Comparison of ENCODE assay signal across 14 cellular contexts in genomic region chr2:239152239-239152915, GRCh38.
DNase-seq lines count a peak whose midpoint lies in the region; ATAC-seq and TF ChIP-seq lines count a peak whose summit lies in the region.
"Had no signal": no experiment of that assay in that cellular context is flagged by ENCODE, and none has a peak within 500 bp of the region (broad histone marks: within the 10 kb centered on the region; RNA-seq: fewer than 3 reads in every experiment).

No MANE protein-coding gene starts in this region.

- ATAC-seq in left colon, result no peak
- no peak for ATAC-seq in stimulated activated naive B cell treated with anti-CD40 and anti-IgM and Interleukin-4, amounts not matched to agents 10 μg/mL and 1 μg/mL and 100 μg/mL, for 72 hours (replicated peaks)
- ATAC-seq: activated naive CD8-positive, alpha-beta T cell treated with anti-CD3 and anti-CD28 coated beads, Interleukin-2, amount 50 U/mL, for 24 hours had no signal

- no peaks in the 10 kb centered on the region for H3K27me3 Mint-ChIP-seq in stimulated activated naive B cell treated with anti-CD40 and anti-IgM and Interleukin-4, amounts not matched to agents 10 μg/mL and 1 μg/mL and 100 μg/mL, for 72 hours
- H3K27me3 Mint-ChIP-seq: activated naive CD8-positive, alpha-beta T cell treated with anti-CD3 and anti-CD28 coated beads, Interleukin-2, amount 50 U/mL, for 24 hours had no signal

- peaks cover 10 to 11% of the 10 kb centered on the region in 2 donors for H3K4me1 Mint-ChIP-seq in stimulated activated naive B cell treated with anti-CD40 and anti-IgM and Interleukin-4, amounts not matched to agents 10 μg/mL and 1 μg/mL and 100 μg/mL, for 72 hours

- H3K4me3 Mint-ChIP-seq in stimulated activated naive B cell treated with anti-CD40 and anti-IgM and Interleukin-4, amounts not matched to agents 10 μg/mL and 1 μg/mL and 100 μg/mL, for 72 hours, result no peak overlapping the region
- H3K4me3 Mint-ChIP-seq: activated naive CD8-positive, alpha-beta T cell treated with anti-CD3 and anti-CD28 coated beads, Interleukin-2, amount 50 U/mL, for 24 hours had no signal

- no peak for TF ChIP-seq EP300 in stomach (IDR thresholded peaks at IDR 0.05)

- H3K36me3 ChIP-seq in Peyer's patch, result peaks cover 0 to 44% (median 0%) of the 10 kb centered on the region in 3 donors
- H3K36me3 ChIP-seq in stomach, result peaks cover 32 to 90% (median 80%) of the 10 kb centered on the region in 4 donors
- H3K36me3 ChIP-seq: colonic mucosa had no signal

- no peaks in the 10 kb centered on the region for H3K4me1 ChIP-seq in Peyer's patch
- peaks cover 4 to 18% (median 11%) of the 10 kb centered on the region in 4 donors for H3K4me1 ChIP-seq in stomach
- H3K4me1 ChIP-seq: colonic mucosa had no signal

- DNase-seq in Peyer's patch (peak in 2 of 3 donors; percentile 33 to 41), coronary artery (ENCODE audit: low spot score) (peak; percentile 67), left colon (peak; percentile 3 to 22), stomach (peak; percentile 17), Ammon's horn (ENCODE audit: low spot score) (no peak), NCI-H2196 treated with DMSO at 0.1 percent for 48 hours (lab: John Stamatoyannopoulos, UW; ENCODE audit: unreplicated experiment) (no peak), NCI-H774 (lab: John Stamatoyannopoulos, UW) (no peak)
- no peak for DNase-seq in stimulated activated naive B cell treated with anti-CD40 and anti-IgM and Interleukin-4, amounts not matched to agents 10 μg/mL and 1 μg/mL and 100 μg/mL, for 72 hours
- DNase-seq: activated naive CD8-positive, alpha-beta T cell treated with anti-CD3 and anti-CD28 coated beads, Interleukin-2, amount 50 U/mL, for 24 hours; colonic mucosa; DND-41; NCI-H187 treated with DMSO at 0.1 percent for 48 hours; NCI-H82; occipital lobe had no signal

- H3K27me3 ChIP-seq in Peyer's patch (no peaks in the 10 kb centered on the region), stomach (no peaks in the 10 kb centered on the region)
- H3K27me3 ChIP-seq: colonic mucosa had no signal

- H3K4me3 ChIP-seq in Peyer's patch (no peak overlapping the region), coronary artery (no peak overlapping the region), stomach (no peak overlapping the region)
- H3K4me3 ChIP-seq: colonic mucosa had no signal

- 92 to 98% (median 96%) methylated on average over 9 to 10 of the region's 10 CpGs for WGBS in stomach, 5 donors

- H3K9me3 ChIP-seq in Peyer's patch, result no peaks in the 10 kb centered on the region
- H3K9me3 ChIP-seq in stomach, result no peaks in the 10 kb centered on the region
- H3K9me3 ChIP-seq: colonic mucosa had no signal

- peak overlapping the region in 2 of 4 donors; percentile 26 to 36 for H3K27ac ChIP-seq in Peyer's patch
- H3K27ac ChIP-seq in coronary artery, result peak overlapping the region in 1 of 2 donors; percentile 53
- H3K27ac ChIP-seq in stomach, result peak overlapping the region in 2 of 5 donors; percentile 42 to 66
- H3K27ac ChIP-seq: colonic mucosa had no signal

- H3K9me3 Mint-ChIP-seq in stimulated activated naive B cell treated with anti-CD40 and anti-IgM and Interleukin-4, amounts not matched to agents 10 μg/mL and 1 μg/mL and 100 μg/mL, for 72 hours, result peaks cover 8% of the 10 kb centered on the region in 2 donors
- H3K9me3 Mint-ChIP-seq: activated naive CD8-positive, alpha-beta T cell treated with anti-CD3 and anti-CD28 coated beads, Interleukin-2, amount 50 U/mL, for 24 hours had no signal

- TF ChIP-seq CTCF in Peyer's patch (IDR thresholded peaks at IDR 0.05) (no peak), coronary artery (IDR thresholded peaks at IDR 0.05) (no peak), stomach (IDR thresholded peaks at IDR 0.05) (no peak)

- no peak overlapping the region for H3K27ac Mint-ChIP-seq in stimulated activated naive B cell treated with anti-CD40 and anti-IgM and Interleukin-4, amounts not matched to agents 10 μg/mL and 1 μg/mL and 100 μg/mL, for 72 hours
- H3K27ac Mint-ChIP-seq: activated naive CD8-positive, alpha-beta T cell treated with anti-CD3 and anti-CD28 coated beads, Interleukin-2, amount 50 U/mL, for 24 hours had no signal

- intact Hi-C loops in left colon (cut with DNase I, micrococcal nuclease) (no loop called here), stomach (cut with DNase I; ENCODE audit: low total_unique reads) (no loop called here)

- no peak for TF ChIP-seq POLR2A in Peyer's patch (IDR thresholded peaks at IDR 0.05)
- TF ChIP-seq POLR2A in stomach (IDR thresholded peaks at IDR 0.05), result no peak

- H3K36me3 Mint-ChIP-seq in stimulated activated naive B cell treated with anti-CD40 and anti-IgM and Interleukin-4, amounts not matched to agents 10 μg/mL and 1 μg/mL and 100 μg/mL, for 72 hours, result peaks cover 55 to 75% of the 10 kb centered on the region in 2 donors

Comparison
In these comparisons a context has a peak if more than half of its experiments do, and no peak if none do; other contexts are left out.
1. DNase-seq: peak in Peyer's patch (2 of 3), coronary artery (single experiment), left colon (2 of 2) and stomach (single experiment); none in Ammon's horn (single experiment), stimulated activated naive B cell treated with anti-CD40 and anti-IgM and Interleukin-4, amounts not matched to agents 10 μg/mL and 1 μg/mL and 100 μg/mL, for 72 hours (single experiment), NCI-H2196 treated with DMSO at 0.1 percent for 48 hours (single experiment) and NCI-H774 (single experiment).